ENCODE assay signal across 8 cellular contexts in genomic region chr3:37863552-37863865, GRCh38. TPM values are rescaled to one million over a fixed set of nuclear protein-coding genes. Genes with fewer than 3 reads are reported as not detected.
DNase-seq lines count a peak whose midpoint lies in the region; ATAC-seq and TF ChIP-seq lines count a peak whose summit lies in the region.

No MANE protein-coding gene starts in this region.

- peaks cover 15% of the 10 kb centered on the region for H3K79me2 ChIP-seq in parathyroid adenoma

- H3K9me3 ChIP-seq in RWPE2 (ENCODE audit: severe bottlenecking) (no peaks in the 10 kb centered on the region), esophagus squamous epithelium (no peaks in the 10 kb centered on the region), parathyroid adenoma (ENCODE audit: control insufficient read depth, low read length) (no peaks in the 10 kb centered on the region)

- WGBS in esophagus squamous epithelium, 2 donors, result 33 to 67% methylated on average over 1 of the region's 6 CpGs

- no peak overlapping the region for H3K9ac ChIP-seq in parathyroid adenoma

- H3K27ac ChIP-seq in C4-2B, result peak overlapping the region; percentile 96
- H3K27ac ChIP-seq in RWPE2 (ENCODE audit: poor library complexity, severe bottlenecking), result peak overlapping the region; percentile 79
- peak overlapping the region; percentile 68 to 93 (median 87) for H3K27ac ChIP-seq in esophagus squamous epithelium
- H3K27ac ChIP-seq in parathyroid adenoma, result peak overlapping the region; percentile 78

- TF ChIP-seq CTCF in C4-2B (conservative IDR thresholded peaks at IDR 0.05) (no peak), RWPE2 (IDR thresholded peaks at IDR 0.05; ENCODE audit: poor library complexity, severe bottlenecking) (no peak), esophagus squamous epithelium (IDR thresholded peaks at IDR 0.05) (no peak), parathyroid adenoma (IDR thresholded peaks at IDR 0.05) (no peak)

- peak overlapping the region; percentile 4 for H2AFZ ChIP-seq in parathyroid adenoma

- TF ChIP-seq POLR2A in esophagus squamous epithelium (IDR thresholded peaks at IDR 0.05), result no peak

- H3K27me3 ChIP-seq in RWPE2 (ENCODE audit: insufficient read depth, poor library complexity, severe bottlenecking), result no peaks in the 10 kb centered on the region
- H3K27me3 ChIP-seq in esophagus squamous epithelium, result no peaks in the 10 kb centered on the region
- no peaks in the 10 kb centered on the region for H3K27me3 ChIP-seq in parathyroid adenoma (ENCODE audit: control insufficient read depth, insufficient read depth, low read length)

- peak overlapping the region; percentile 73 for H3K4me3 ChIP-seq in RWPE2 (ENCODE audit: severe bottlenecking)
- peak overlapping the region; percentile 59 to 89 (median 78) for H3K4me3 ChIP-seq in esophagus squamous epithelium
- no peak overlapping the region for H3K4me3 ChIP-seq in parathyroid adenoma (ENCODE audit: low read depth, low read length)

- H3K4me1 ChIP-seq in RWPE2 (ENCODE audit: insufficient read depth, poor library complexity, severe bottlenecking), result peaks cover 22% of the 10 kb centered on the region
- peaks cover 18 to 66% (median 33%) of the 10 kb centered on the region in 3 donors for H3K4me1 ChIP-seq in esophagus squamous epithelium
- H3K4me1 ChIP-seq in parathyroid adenoma, result peaks cover 4% of the 10 kb centered on the region

- ATAC-seq in RWPE2 (ENCODE audit: low read depth) (no peak), HG03196 (IDR thresholded peaks at IDR 0.05; ENCODE audit: unreplicated experiment) (no peak), GM18498 (IDR thresholded peaks at IDR 0.05; ENCODE audit: unreplicated experiment) (no peak), HG03439 (IDR thresholded peaks at IDR 0.05; ENCODE audit: unreplicated experiment) (no peak)

- peak overlapping the region; percentile 9 for H3K4me2 ChIP-seq in parathyroid adenoma (ENCODE audit: low read length)

- H3K36me3 ChIP-seq in RWPE2 (ENCODE audit: low read depth) (no peaks in the 10 kb centered on the region), esophagus squamous epithelium (no peaks in the 10 kb centered on the region), parathyroid adenoma (ENCODE audit: control insufficient read depth, insufficient read depth, low read length) (no peaks in the 10 kb centered on the region)

- DNase-seq in RWPE2 (ENCODE audit: low spot score) (no peak), esophagus squamous epithelium (lab: John Stamatoyannopoulos, UW) (no peak)
- DNase-seq in stimulated activated naive CD4-positive, alpha-beta T cell treated with Interleukin-2 at 50 U/mL for 16 hours (lab: John Stamatoyannopoulos, UW), result no peak

- intact Hi-C loops in esophagus squamous epithelium (cut with DNase I), result no loop called here

RNA-seq across cellular contexts. Expression of gene CTDSPL, which starts 1.8 kb away (rescaled TPM):
- 10 to 100 TPM; 20.7 to 55.1 (median 30.8) TPM for total RNA-seq in esophagus squamous epithelium
